Comparison of ENCODE assay signal across 33 cellular contexts in genomic region chr7:8827329-8827728, GRCh38.
"Had no signal": no experiment of that assay in that cellular context is flagged by ENCODE, and none has a peak within 500 bp of the region (broad histone marks: within the 10 kb centered on the region; RNA-seq: fewer than 3 reads in every experiment).

No MANE protein-coding gene starts in this region.

- H3K27me3 ChIP-seq: adrenal gland, body of pancreas, brain microvascular endothelial cell, cardiac muscle cell had no signal

- H3K9me3 ChIP-seq: adrenal gland, body of pancreas had no signal

- DNase-seq: activated B cell treated with CpG ODN at 0.5 μM for 24 hours; activated CD4-positive, alpha-beta memory T cell treated with anti-CD3 and anti-CD28 coated beads for 36 hours; activated CD4-positive, alpha-beta T cell treated with anti-CD3 and anti-CD28 coated beads for 4 hours; activated CD4-positive, alpha-beta T cell treated with anti-CD3 and anti-CD28 coated beads, Interleukin-2, amount 10 ng/mL, durations not matched to agents 24 days and 14 days; activated CD4-positive, alpha-beta T cell treated with anti-CD3 and anti-CD28 coated beads, Interleukin-2, amount 50 U/mL, for 1 hour; activated CD4-positive, alpha-beta T cell treated with anti-CD3 and anti-CD28 coated beads, Interleukin-2, amount 50 U/mL, for 4 hours; activated CD4-positive, CD25-positive, alpha-beta regulatory T cell treated with anti-CD3 and anti-CD28 coated beads, Interleukin-2, amount 50 U/mL, for 72 hours; activated CD8-positive, alpha-beta memory T cell treated with anti-CD3 and anti-CD28 coated beads, Interleukin-2, amount 50 U/mL, for 4 hours; activated CD8-positive, alpha-beta T cell treated with anti-CD3 and anti-CD28 coated beads for 36 hours; activated effector memory CD4-positive, alpha-beta T cell treated with Interleukin-2 at 50 U/mL for 16 hours; activated gamma-delta T cell treated with Interleukin-2 at 50 U/mL for 16 hours; activated naive CD4-positive, alpha-beta T cell; activated naive CD4-positive, alpha-beta T cell treated with anti-CD3 and anti-CD28 coated beads for 36 hours; activated naive CD4-positive, alpha-beta T cell treated with anti-CD3 and anti-CD28 coated beads, Interleukin-2, amount 50 U/mL, for 16 hours; activated naive CD8-positive, alpha-beta T cell treated with anti-CD3 and anti-CD28 coated beads for 36 hours; activated T-cell treated with anti-CD3 and anti-CD28 coated beads for 4 hours; activated T-cell treated with anti-CD3 and anti-CD28 coated beads, Interleukin-2, amount 50 U/mL, for 1 hour; activated T-cell treated with anti-CD3 and anti-CD28 coated beads, Interleukin-2, amount 50 U/mL, for 4 hours; adrenal gland; amniotic stem cell; aorta; body of pancreas; brain microvascular endothelial cell; caudate nucleus; cerebellar nuclear complex; T-helper 2 cell; T-helper 9 cell had no signal

- H3K27ac ChIP-seq: adrenal gland, body of pancreas, brain microvascular endothelial cell, cardiac muscle cell, VCaP had no signal

- H3K36me3 ChIP-seq: adrenal gland, brain microvascular endothelial cell, cardiac muscle cell had no signal

- FAIRE-seq: astrocyte, bronchial epithelial cell, TTC549 had no signal

- H3K4me3 ChIP-seq: adrenal gland, body of pancreas, cardiac muscle cell had no signal

- H3K4me1 ChIP-seq: adrenal gland, body of pancreas had no signal

- ATAC-seq: activated CD8-positive, alpha-beta T cell treated with anti-CD3 and anti-CD28 coated beads for 36 hours; activated naive CD4-positive, alpha-beta T cell treated with anti-CD3 and anti-CD28 coated beads, Interleukin-2, amount 50 U/mL, for 72 hours; activated T-cell treated with anti-CD3 and anti-CD28 coated beads, Interleukin-2, amount 50 U/mL, for 4 hours; body of pancreas had no signal
